Comparison of ENCODE assay signal across 1 cellular context in genomic region chr2:143824796-143825195, GRCh38.
TF ChIP-seq lines count a peak whose summit lies in the region.

No MANE protein-coding gene starts in this region.

TF ChIP-seq in HepG2, 621 proteins besides CTCF, POLR2A, EP300 and RAD21 (continued from another document):
- TF ChIP-seq CSRNP1 (CRISPR knock-in tag; IDR thresholded peaks at IDR 0.05): no peak
- no peak for TF ChIP-seq NR1H2 (CRISPR knock-in tag; IDR thresholded peaks at IDR 0.05; ENCODE audit: borderline replicate concordance, low read depth)
- no peak for TF ChIP-seq CENPX (CRISPR knock-in tag; IDR thresholded peaks at IDR 0.05)
- TF ChIP-seq ZBTB21 (CRISPR knock-in tag; IDR thresholded peaks at IDR 0.05): no peak
- TF ChIP-seq ZNF503 (CRISPR knock-in tag; IDR thresholded peaks at IDR 0.05): no peak
- TF ChIP-seq SUZ12 (IDR thresholded peaks at IDR 0.05; ENCODE audit: low read depth, low read length): no peak
